In genomic region chr4:1559896-1560650, GRCh38 we compare ENCODE assay signal across 16 cellular contexts.
A peak's percentile ranks its signal among the peaks of the same experiment; 100 is the strongest.
DNase-seq lines count a peak whose midpoint lies in the region; ATAC-seq and TF ChIP-seq lines count a peak whose summit lies in the region.
"Had no signal": no experiment of that assay in that cellular context is flagged by ENCODE, and none has a peak within 500 bp of the region (broad histone marks: within the 10 kb centered on the region; RNA-seq: fewer than 3 reads in every experiment).

No MANE protein-coding gene starts in this region.

- no peak for TF ChIP-seq POLR2A in adrenal gland (IDR thresholded peaks at IDR 0.05)

- H3K36me3 ChIP-seq in SK-N-MC (ENCODE audit: insufficient read depth, low read length): no peaks in the 10 kb centered on the region
- no peaks in the 10 kb centered on the region for H3K36me3 ChIP-seq in adrenal gland (replicated peaks in 1 of 2)
- H3K36me3 ChIP-seq: BLaER1 had no signal

- intact Hi-C loops in adrenal gland (cut with DNase I): no loop called here

- peaks cover 27% of the 10 kb centered on the region for H3K27me3 ChIP-seq in adrenal gland

- peak; percentile 38 for DNase-seq in DMS53 (lab: John Stamatoyannopoulos, UW)
- DNase-seq in DMS53 treated with DMSO at 0.1 percent for 48 hours (lab: John Stamatoyannopoulos, UW; ENCODE audit: unreplicated experiment): no peak
- DNase-seq in SK-N-MC (ENCODE audit: low read depth, low spot score): peak; percentile 90
- DNase-seq in cerebellum (ENCODE audit: low spot score): peak; percentile 58
- DNase-seq in smooth muscle cell of the brain vasculature (ENCODE audit: low read depth, low spot score): peak; percentile 56
- DNase-seq in NCI-H1417 treated with DMSO at 0.1 percent for 48 hours (lab: John Stamatoyannopoulos, UW): no peak
- no peak for DNase-seq in adrenal gland
- DNase-seq: 8988T; CD8-positive, alpha-beta T cell; IMR-90; NCI-H1930; NCI-H2171; NCI-H446 treated with DMSO at 0.1 percent for 48 hours had no signal

- ATAC-seq in GM19023 (IDR thresholded peaks at IDR 0.05; ENCODE audit: unreplicated experiment): no peak
- ATAC-seq: CD8-positive, alpha-beta T cell; Panc1 had no signal

- peak overlapping the region; percentile 65 for H3K4me3 ChIP-seq in SK-N-MC
- no peak overlapping the region for H3K4me3 ChIP-seq in adrenal gland
- H3K4me3 ChIP-seq: BLaER1 had no signal

- H3K9ac ChIP-seq in SK-N-MC (ENCODE audit: insufficient read length): no peak overlapping the region
- H3K9ac ChIP-seq: BLaER1 had no signal

- WGBS in adrenal gland, 4 donors: 85 to 90% (median 85%) methylated on average over 34 to 40 of the region's 40 CpGs

- TF ChIP-seq CTCF in adrenal gland (IDR thresholded peaks at IDR 0.05): no peak

- H3K27ac ChIP-seq in SK-N-MC (peak overlapping the region; percentile 90), adrenal gland (no peak overlapping the region)
- H3K27ac ChIP-seq: BLaER1 had no signal

- H3K4me1 ChIP-seq in adrenal gland (replicated peaks in 1 of 2): no peaks in the 10 kb centered on the region

- H3K9me3 ChIP-seq in SK-N-MC (ENCODE audit: low read depth, low read length) (no peaks in the 10 kb centered on the region), adrenal gland (replicated peaks in 1 of 3) (no peaks in the 10 kb centered on the region)
- H3K9me3 ChIP-seq: BLaER1 had no signal

Comparison
In these comparisons a context has a peak if more than half of its experiments do, and no peak if none do; other contexts are left out.
1. DNase-seq: peak in DMS53 (single experiment), SK-N-MC (single experiment), cerebellum (single experiment) and smooth muscle cell of the brain vasculature (single experiment); none in DMS53 treated with DMSO at 0.1 percent for 48 hours (single experiment), NCI-H1417 treated with DMSO at 0.1 percent for 48 hours (single experiment) and adrenal gland (0 of 7).